In genomic region chr3:129599073-129599472, GRCh38 we compare ENCODE assay signal across 1 cellular context.
TF ChIP-seq lines count a peak whose summit lies in the region.

No MANE protein-coding gene starts in this region.

TF ChIP-seq in HepG2, 621 proteins besides CTCF, POLR2A, EP300 and RAD21:
- TF ChIP-seq GLI4 (CRISPR knock-in tag; IDR thresholded peaks at IDR 0.05; ENCODE audit: borderline replicate concordance) (no peak), ZBTB38 (CRISPR knock-in tag; IDR thresholded peaks at IDR 0.05) (peak; percentile 11; the same call in 1 of the 2 replicates), HCFC1 (IDR thresholded peaks at IDR 0.05; ENCODE audit: low read depth, low read length) (no peak), KIAA2018 (CRISPR knock-in tag; IDR thresholded peaks at IDR 0.05; ENCODE audit: borderline replicate concordance) (no peak), ZNF629 (CRISPR knock-in tag; conservative IDR thresholded peaks at IDR 0.05) (peak; percentile 77), ZBTB33 (CRISPR knock-in tag; IDR thresholded peaks at IDR 0.05) (peak; percentile 63; the same call in 1 of the 2 replicates)
